Comparison of ENCODE assay signal across 28 cellular contexts in the genomic region with DNA sequence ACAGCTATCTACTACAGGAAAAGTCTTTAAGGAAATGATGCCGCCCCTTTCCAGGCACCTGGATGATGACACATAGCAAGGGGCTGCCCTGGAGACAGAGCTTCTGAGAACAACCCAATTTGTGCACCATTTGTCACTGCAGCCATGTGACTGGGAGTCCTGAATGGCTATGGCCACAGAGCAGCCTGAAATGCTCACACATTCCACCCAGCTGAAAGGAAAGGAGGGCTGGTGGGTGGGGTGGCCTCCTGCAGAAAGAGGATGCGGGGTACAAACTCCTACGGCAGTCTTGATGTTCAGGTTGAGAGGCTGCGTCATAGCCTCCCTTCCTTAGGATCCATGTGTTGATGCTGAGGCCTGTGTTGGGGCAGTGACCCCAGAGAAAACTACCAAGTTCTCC.
"Had no signal": no experiment of that assay in that cellular context is flagged by ENCODE, and none has a peak within 500 bp of the region (broad histone marks: within the 10 kb centered on the region; RNA-seq: fewer than 3 reads in every experiment).

No MANE protein-coding gene starts in this region.

- H3K27ac ChIP-seq: body of pancreas, cardiac muscle cell, gastrocnemius medialis, heart left ventricle, left lung, neural progenitor cell, transverse colon, uterus, WERI-Rb-1 had no signal

- H3K4me1 ChIP-seq: body of pancreas, gastrocnemius medialis, heart left ventricle, left lung, transverse colon, uterus had no signal

- H3K4me1 Mint-ChIP-seq: activated naive CD4-positive, alpha-beta T cell treated with anti-CD3 and anti-CD28 coated beads, Interleukin-2, amount 50 U/mL, for 24 hours; mesothelial cell of epicardium; stimulated activated effector memory CD8-positive, alpha-beta T cell treated with anti-CD3 and anti-CD28 coated beads, Interleukin-12 subunit alpha, Interleukin-12 subunit beta, amount 100 ng/mL, for 72 hours had no signal

- H3K36me3 Mint-ChIP-seq: activated naive CD4-positive, alpha-beta T cell treated with anti-CD3 and anti-CD28 coated beads, Interleukin-2, amount 50 U/mL, for 24 hours; mesothelial cell of epicardium; naive thymus-derived CD8-positive, alpha-beta T cell; neural progenitor cell; stimulated activated effector memory CD8-positive, alpha-beta T cell treated with anti-CD3 and anti-CD28 coated beads, Interleukin-12 subunit alpha, Interleukin-12 subunit beta, amount 100 ng/mL, for 72 hours had no signal

- H3K4me2 ChIP-seq: neural progenitor cell had no signal

- H3K27me3 ChIP-seq: body of pancreas, cardiac muscle cell, neural progenitor cell, uterus had no signal

- H3K9ac ChIP-seq: neural progenitor cell had no signal

- H3K4me3 Mint-ChIP-seq: activated CD8-positive, alpha-beta T cell treated with anti-CD3 and anti-CD28 coated beads, Interleukin-2, amount 10 ng/mL, durations not matched to agents 7 days and 5 days; activated naive CD4-positive, alpha-beta T cell treated with anti-CD3 and anti-CD28 coated beads, Interleukin-2, amount 50 U/mL, for 24 hours; mesothelial cell of epicardium; naive thymus-derived CD8-positive, alpha-beta T cell; neural progenitor cell; stimulated activated effector memory CD8-positive, alpha-beta T cell treated with anti-CD3 and anti-CD28 coated beads, Interleukin-12 subunit alpha, Interleukin-12 subunit beta, amount 100 ng/mL, for 72 hours had no signal

- H3K9me3 ChIP-seq: body of pancreas, gastrocnemius medialis, heart left ventricle, left lung, transverse colon, uterus had no signal

- H3K36me3 ChIP-seq: cardiac muscle cell, gastrocnemius medialis, heart left ventricle, left lung, neural progenitor cell, transverse colon, uterus, WERI-Rb-1 had no signal

- H3K27ac Mint-ChIP-seq: activated CD8-positive, alpha-beta T cell treated with anti-CD3 and anti-CD28 coated beads, Interleukin-2, amount 10 ng/mL, durations not matched to agents 7 days and 5 days; activated naive CD4-positive, alpha-beta T cell treated with anti-CD3 and anti-CD28 coated beads, Interleukin-2, amount 50 U/mL, for 24 hours; mesothelial cell of epicardium; naive thymus-derived CD8-positive, alpha-beta T cell; neural progenitor cell; progenitor cell of endocrine pancreas; stimulated activated effector memory CD8-positive, alpha-beta T cell treated with anti-CD3 and anti-CD28 coated beads, Interleukin-12 subunit alpha, Interleukin-12 subunit beta, amount 100 ng/mL, for 72 hours had no signal

- FAIRE-seq: endothelial cell of umbilical vein, keratinocyte, TTC549 had no signal

- H3K4me3 ChIP-seq: body of pancreas, cardiac muscle cell, gastrocnemius medialis, heart left ventricle, left lung, lung, neural progenitor cell, transverse colon, uterus had no signal

- DNase-seq: activated CD4-positive, alpha-beta T cell treated with anti-CD3 and anti-CD28 coated beads for 1 hour; activated CD4-positive, alpha-beta T cell treated with anti-CD3 and anti-CD28 coated beads, Interleukin-2, amount 50 U/mL, for 1 hour; activated CD8-positive, alpha-beta T cell treated with anti-CD3 and anti-CD28 coated beads, Interleukin-2, amount 10 ng/mL, durations not matched to agents 7 days and 5 days; activated effector memory CD4-positive, alpha-beta T cell treated with anti-CD3 and anti-CD28 coated beads, Interleukin-2, amount 50 U/mL, for 16 hours; activated T-cell treated with anti-CD3 and anti-CD28 coated beads, Interleukin-2, amount 50 U/mL, for 48 hours; anterior cingulate cortex; body of pancreas; dermis blood vessel endothelial cell; effector memory CD4-positive, alpha-beta T cell; gastrocnemius medialis; heart left ventricle; left lung; naive thymus-derived CD8-positive, alpha-beta T cell; stimulated activated CD4-positive, alpha-beta T cell treated with anti-CD3 and anti-CD28 coated beads, Interleukin-12 subunit alpha, Interleukin-12 subunit beta, amount 100 ng/mL, for 4 hours; T-helper 1 cell; transverse colon; uterus; WERI-Rb-1 had no signal

- H3K9me3 Mint-ChIP-seq: activated naive CD4-positive, alpha-beta T cell treated with anti-CD3 and anti-CD28 coated beads, Interleukin-2, amount 50 U/mL, for 24 hours; mesothelial cell of epicardium; naive thymus-derived CD8-positive, alpha-beta T cell; stimulated activated effector memory CD8-positive, alpha-beta T cell treated with anti-CD3 and anti-CD28 coated beads, Interleukin-12 subunit alpha, Interleukin-12 subunit beta, amount 100 ng/mL, for 72 hours had no signal
